5 cellular contexts compared by ENCODE assay signal in genomic region chr19:57812975-57813820, GRCh38. TPM values are rescaled to one million over a fixed set of nuclear protein-coding genes. Genes with fewer than 3 reads are reported as not detected.
DNase-seq lines count a peak whose midpoint lies in the region; ATAC-seq, FAIRE-seq and TF ChIP-seq lines count a peak whose summit lies in the region.
"Not testable (repeated sequence)": the region's sequence is repeated elsewhere in the genome, so short reads cannot be mapped to it uniquely, and the experiment has no call there.

No MANE protein-coding gene starts in this region.

- H3K36me3 ChIP-seq in HEK293 (ENCODE audit: control insufficient read depth in 2 of 2, insufficient read depth in 1 of 2, low read length in 2 of 2) (peaks cover 26 to 32% of the 10 kb centered on the region in 2 experiments), osteoblast (ENCODE audit: insufficient read depth, low read length) (peaks cover 15% of the 10 kb centered on the region)
- not testable (repeated sequence) for H3K36me3 ChIP-seq in GM12878 (ENCODE audit: control insufficient read depth in 2 of 2, insufficient read depth in 2 of 2, low read length in 1 of 2); hepatocyte (replicated peaks; ENCODE audit: insufficient read depth, low read depth)

- peak overlapping the region; percentile 35; the same call in 1 of the 2 replicates for H3K9ac ChIP-seq in GM12878 (ENCODE audit: control insufficient read depth, insufficient read depth, low read length)

- H3K4me3 Mint-ChIP-seq in T-helper 2 cell treated with Interferon-gamma antibody and Interleukin-4, amounts not matched to agents 5 μg/mL and 100 μg/mL, for 36 hours, result peak overlapping the region; percentile 80

- DNase-seq in T-helper 2 cell treated with Interferon-gamma antibody and Interleukin-4, amounts not matched to agents 5 μg/mL and 100 μg/mL, for 36 hours (ENCODE audit: low spot score), result peak; percentile 19
- not testable (repeated sequence) for DNase-seq in GM12878 (ENCODE audit: low read depth, low spot score); hepatocyte (ENCODE audit: low spot score); osteoblast (ENCODE audit: insufficient read length, low spot score, missing footprints)

- H3K4me1 ChIP-seq in HEK293 (ENCODE audit: control insufficient read depth, insufficient read depth, low read length); GM12878 (ENCODE audit: control insufficient read depth, insufficient read depth, low read length); osteoblast (ENCODE audit: insufficient read depth, low read length): not testable (repeated sequence)
- peaks cover 25% of the 10 kb centered on the region for H3K4me1 ChIP-seq in hepatocyte (ENCODE audit: insufficient read depth)

- SMC1A ChIA-PET in GM12878 (lab: Charles Lee; ENCODE audit: uncharacterized antibody, unreplicated experiment), result not testable (repeated sequence)

- 82% methylated on average over 10 of the region's 13 CpGs for WGBS in GM12878 (ENCODE audit: insufficient coverage, insufficient replicate concordance, low lambda C conversion rate, missing lambda C conversion rate)
- WGBS in hepatocyte (ENCODE audit: low lambda C conversion rate, missing lambda C conversion rate), result 74% methylated on average over 11 of the region's 13 CpGs

- H3K9me2 ChIP-seq in hepatocyte (replicated peaks; ENCODE audit: insufficient read depth), result not testable (repeated sequence)

- not testable (repeated sequence) for TF ChIP-seq CTCF in HEK293 (tag by site-specific recombination; IDR thresholded peaks at IDR 0.05); GM12878 (IDR thresholded peaks at IDR 0.05 in 2 of 3, conservative IDR thresholded peaks at IDR 0.05 in 1 of 3; ENCODE audit: control insufficient read depth in 2 of 3, extremely low read depth in 1 of 3, insufficient read depth in 1 of 3, low read depth in 3 of 3, low read length in 3 of 3); hepatocyte (IDR thresholded peaks at IDR 0.05; ENCODE audit: poor library complexity); osteoblast (IDR thresholded peaks at IDR 0.05; ENCODE audit: extremely low read depth, low read depth, low read length)

- H3K9me3 Mint-ChIP-seq in T-helper 2 cell treated with Interferon-gamma antibody and Interleukin-4, amounts not matched to agents 5 μg/mL and 100 μg/mL, for 36 hours, result not testable (repeated sequence)

- H3K4me1 Mint-ChIP-seq in T-helper 2 cell treated with Interferon-gamma antibody and Interleukin-4, amounts not matched to agents 5 μg/mL and 100 μg/mL, for 36 hours (ENCODE audit: low read depth), result peaks cover 27% of the 10 kb centered on the region

- not testable (repeated sequence) for H3K27me3 Mint-ChIP-seq in T-helper 2 cell treated with Interferon-gamma antibody and Interleukin-4, amounts not matched to agents 5 μg/mL and 100 μg/mL, for 36 hours (ENCODE audit: low read depth)

- H3K9me3 ChIP-seq in HEK293 (ENCODE audit: control insufficient read depth, insufficient read depth, low read depth, low read length); GM12878 (replicated peaks; ENCODE audit: control insufficient read depth, insufficient read depth, low read length); hepatocyte (ENCODE audit: low read depth); osteoblast (ENCODE audit: low read depth, low read length): not testable (repeated sequence)

- CTCF ChIA-PET in HEK293 (lab: Yijun Ruan, JAX), result not testable (repeated sequence)
- CTCF ChIA-PET in GM12878 (lab: Yijun Ruan, JAX), result interaction anchor here (0.6 kb wide), 1 partner anchor 9 kb away, joined by 3 read pairs; no protein-coding TSS in a partner anchor

- H3K4me3 ChIP-seq in HEK293 (ENCODE audit: low read depth, low read length), result peak overlapping the region; percentile 87; the same call in 1 of the 2 replicates
- peak overlapping the region; percentile 93; the same call in 1 of the 2 replicates for H3K4me3 ChIP-seq in GM12878
- peak overlapping the region; percentile 70 for H3K4me3 ChIP-seq in hepatocyte
- not testable (repeated sequence) for H3K4me3 ChIP-seq in osteoblast (ENCODE audit: insufficient read depth, low read length)

- POLR2A ChIA-PET in HEK293 (lab: Yijun Ruan, JAX) (interaction anchor here (1.0 to 2.0 kb wide), 3 partner anchors 13 to 32 kb away, joined by 3 to 6 read pairs (median 5); no protein-coding TSS in a partner anchor), GM12878 (lab: Charles Lee) (interaction anchor here (0.5 to 1.2 kb wide), 3 partner anchors 9 to 762 kb away, joined by 3 to 7 read pairs (median 4); partner anchors contain the start of gene ZNF586)

- TF ChIP-seq POLR2A in GM12878 (IDR thresholded peaks at IDR 0.05; ENCODE audit: low read depth, low read length), result not testable (repeated sequence)

- TF ChIP-seq EP300 in GM12878 (IDR thresholded peaks at IDR 0.05; ENCODE audit: borderline replicate concordance in 1 of 2, control insufficient read depth in 1 of 2, low read depth in 2 of 2, low read length in 2 of 2), result not testable (repeated sequence)

- not testable (repeated sequence) for H4K20me1 ChIP-seq in GM12878 (ENCODE audit: control insufficient read depth, insufficient read depth); hepatocyte (ENCODE audit: insufficient read depth, poor library complexity, severe bottlenecking); osteoblast (ENCODE audit: insufficient read depth, low read length)

- not testable (repeated sequence) for H2AFZ ChIP-seq in GM12878 (ENCODE audit: control insufficient read depth, low read depth, low read length); hepatocyte; osteoblast (ENCODE audit: low read length)

- not testable (repeated sequence) for ATAC-seq in GM12878

- in situ Hi-C loops in GM12878 (cut with MboI), result loop anchor here (25.0 kb wide), 1 partner anchor 1676 kb away; the partner anchor contains the start of gene ZNF444

- BruUV-seq in GM12878 (replicated peaks; lab: Mats Ljungman, UMichigan), result not testable (repeated sequence)

- FAIRE-seq in GM12878 (lab: Jason Lieb, UNC), result not testable (repeated sequence)

- H3K79me2 ChIP-seq in GM12878 (ENCODE audit: control insufficient read depth, insufficient read depth, low read length), result peaks cover 17% of the 10 kb centered on the region
- H3K79me2 ChIP-seq in hepatocyte, result peaks cover 50% of the 10 kb centered on the region
- peaks cover 25% of the 10 kb centered on the region for H3K79me2 ChIP-seq in osteoblast (ENCODE audit: insufficient read depth, low read length)

- intact Hi-C loops in GM12878 (cut with micrococcal nuclease; ENCODE audit: unreplicated experiment), result not testable (repeated sequence)

- H3K4me2 ChIP-seq in GM12878 (ENCODE audit: control insufficient read depth, insufficient read depth) (peak overlapping the region; percentile 98), hepatocyte (peak overlapping the region; percentile 76), osteoblast (ENCODE audit: insufficient read depth, low read length) (peak overlapping the region; percentile 75)

- peak overlapping the region; percentile 74 for H3K27ac Mint-ChIP-seq in T-helper 2 cell treated with Interferon-gamma antibody and Interleukin-4, amounts not matched to agents 5 μg/mL and 100 μg/mL, for 36 hours

- RAD21 ChIA-PET in GM12878 (lab: Charles Lee; ENCODE audit: unreplicated experiment), result not testable (repeated sequence)

- H3K27ac ChIP-seq in HEK293 (ENCODE audit: extremely low read depth, low read depth, low read length); osteoblast (ENCODE audit: low read depth, low read length): not testable (repeated sequence)
- peak overlapping the region; percentile 66 for H3K27ac ChIP-seq in GM12878 (ENCODE audit: control insufficient read depth, insufficient read depth)
- H3K27ac ChIP-seq in hepatocyte, result peak overlapping the region; percentile 94

- not testable (repeated sequence) for TF ChIP-seq RAD21 in GM12878 (IDR thresholded peaks at IDR 0.05; ENCODE audit: insufficient read depth, low read depth, low read length)

- H3K36me3 Mint-ChIP-seq in T-helper 2 cell treated with Interferon-gamma antibody and Interleukin-4, amounts not matched to agents 5 μg/mL and 100 μg/mL, for 36 hours (ENCODE audit: low read depth), result peaks cover 38% of the 10 kb centered on the region

- not testable (repeated sequence) for H3K27me3 ChIP-seq in GM12878 (replicated peaks in 1 of 2; ENCODE audit: control insufficient read depth in 2 of 2, insufficient read depth in 2 of 2, low read length in 1 of 2); hepatocyte; osteoblast (ENCODE audit: insufficient read depth, low read length)

RNA-seq across cellular contexts. Expression of gene ZNF552, which starts 1.5 kb away (rescaled TPM):
- total RNA-seq in GM12878 (2013; cell fraction: nucleolus; rRNA removed), result 43.5 and 52.8 TPM in 2 replicates
- total RNA-seq in GM12878 (2014; rRNA removed) (9.9 and 12.4 TPM in 2 replicates), GM12878 (2014; rRNA removed; fragmentation: Illumina TruSeq; extraction: Trizol) (13.3 and 14.8 TPM in 2 replicates), GM12878 (2021) (6.3 and 7.7 TPM in 2 replicates), hepatocyte (25.9 and 26.7 TPM in 2 replicates), osteoblast (5.8 and 5.9 TPM in 2 replicates)
- polyA plus RNA-seq in GM12878 (2011; ENCODE audit: low read depth), result 6.4 TPM
- polyA plus RNA-seq in GM12878 (2011; rRNA removed) (8.8 and 9.9 TPM in 2 replicates), GM12878 (2014; fragmentation: Illumina TruSeq; extraction: Trizol) (10.8 and 10.9 TPM in 2 replicates), GM12878 (2014; fragmentation: Nextera tagmentation; extraction: Ambion mirVana) (1 to 10 TPM; 3.6 to 5.4 TPM), GM12878 (2014; rRNA removed) (7.1 and 7.5 TPM in 2 replicates), GM12878 (2016; fragmentation: Nextera tagmentation; extraction: Ambion mirVana) (1 to 10 TPM; 6.0 to 8.2 TPM), hepatocyte (12.9 and 13.7 TPM in 2 replicates)
- 6.9 and 9.1 TPM in 2 replicates for polyA plus RNA-seq in GM12878 (2011; cell fraction: cytosol; rRNA removed)
- polyA plus RNA-seq in GM12878 (2011; cell fraction: nucleus; rRNA removed), result 10.2 and 13.3 TPM in 2 replicates
- polyA plus RNA-seq in GM12878 (2012), result 7.5 and 7.7 TPM in 2 replicates
- polyA minus RNA-seq in GM12878 (2011; rRNA and poly(A)+ RNA removed), result 18.8 and 24.6 TPM in 2 replicates
- 4.9 and 6.5 TPM in 2 replicates for polyA minus RNA-seq in GM12878 (2011; cell fraction: cytosol; rRNA and poly(A)+ RNA removed)
- 12.8 and 27.7 TPM in 2 replicates for polyA minus RNA-seq in GM12878 (2011; cell fraction: nucleus; rRNA and poly(A)+ RNA removed)

RNA-seq across cellular contexts. Expression of gene ZNF587B, which starts 16.9 kb away (rescaled TPM):
- 93.7 and 97.3 TPM in 2 replicates for total RNA-seq in GM12878 (2013; cell fraction: nucleolus; rRNA removed)
- total RNA-seq in GM12878 (2014; rRNA removed) (25.6 and 26.0 TPM in 2 replicates), GM12878 (2014; rRNA removed; fragmentation: Illumina TruSeq; extraction: Trizol) (33.3 and 33.9 TPM in 2 replicates), GM12878 (2021) (22.5 and 24.7 TPM in 2 replicates), hepatocyte (13.9 and 16.8 TPM in 2 replicates), osteoblast (21.2 and 24.2 TPM in 2 replicates)
- 23.9 TPM for polyA plus RNA-seq in GM12878 (2011; ENCODE audit: low read depth)
- polyA plus RNA-seq in GM12878 (2011; rRNA removed) (15.9 and 19.5 TPM in 2 replicates), GM12878 (2014; fragmentation: Illumina TruSeq; extraction: Trizol) (13.1 and 13.3 TPM in 2 replicates), GM12878 (2014; fragmentation: Nextera tagmentation; extraction: Ambion mirVana) (1 to 10 TPM; 4.1 to 5.5 TPM), GM12878 (2014; rRNA removed) (10.7 and 12.7 TPM in 2 replicates), GM12878 (2016; fragmentation: Nextera tagmentation; extraction: Ambion mirVana) (10 to 100 TPM; 14.5 to 17.7 TPM), hepatocyte (1.8 and 6.4 TPM in 2 replicates)
- polyA plus RNA-seq in GM12878 (2011; cell fraction: cytosol; rRNA removed), result 8.5 and 8.9 TPM in 2 replicates
- 15.5 and 18.9 TPM in 2 replicates for polyA plus RNA-seq in GM12878 (2011; cell fraction: nucleus; rRNA removed)
- 9.5 and 20.1 TPM in 2 replicates for polyA plus RNA-seq in GM12878 (2012)
- polyA minus RNA-seq in GM12878 (2011; rRNA and poly(A)+ RNA removed), result 31.2 and 38.5 TPM in 2 replicates
- polyA minus RNA-seq in GM12878 (2011; cell fraction: cytosol; rRNA and poly(A)+ RNA removed), result 14.4 and 15.3 TPM in 2 replicates
- polyA minus RNA-seq in GM12878 (2011; cell fraction: nucleus; rRNA and poly(A)+ RNA removed), result 9.1 and 16.3 TPM in 2 replicates

RNA-seq across cellular contexts. Expression of gene ZNF587, which starts 36.5 kb away (rescaled TPM):
- total RNA-seq in GM12878 (2013; cell fraction: nucleolus; rRNA removed), result 91.3 and 96.6 TPM in 2 replicates
- total RNA-seq in GM12878 (2014; rRNA removed) (13.1 and 15.2 TPM in 2 replicates), GM12878 (2014; rRNA removed; fragmentation: Illumina TruSeq; extraction: Trizol) (23.4 and 23.8 TPM in 2 replicates), GM12878 (2021) (20.2 and 27.8 TPM in 2 replicates), hepatocyte (36.8 and 60.5 TPM in 2 replicates), osteoblast (21.8 and 26.4 TPM in 2 replicates)
- 10.1 TPM for polyA plus RNA-seq in GM12878 (2011; ENCODE audit: low read depth)
- polyA plus RNA-seq in GM12878 (2011; rRNA removed) (20.1 and 22.2 TPM in 2 replicates), GM12878 (2014; fragmentation: Illumina TruSeq; extraction: Trizol) (16.4 and 17.7 TPM in 2 replicates), GM12878 (2014; fragmentation: Nextera tagmentation; extraction: Ambion mirVana) (1 to 10 TPM; 1.9 to 2.6 TPM), GM12878 (2014; rRNA removed) (14.0 and 15.0 TPM in 2 replicates), GM12878 (2016; fragmentation: Nextera tagmentation; extraction: Ambion mirVana) (1 to 10 TPM; 6.7 to 8.5 TPM), hepatocyte (8.8 and 11.5 TPM in 2 replicates)
- 14.4 and 16.8 TPM in 2 replicates for polyA plus RNA-seq in GM12878 (2011; cell fraction: cytosol; rRNA removed)
- polyA plus RNA-seq in GM12878 (2011; cell fraction: nucleus; rRNA removed), result 26.2 and 31.1 TPM in 2 replicates
- polyA plus RNA-seq in GM12878 (2012), result 11.8 and 13.2 TPM in 2 replicates
- polyA minus RNA-seq in GM12878 (2011; rRNA and poly(A)+ RNA removed), result 17.7 and 28.5 TPM in 2 replicates
- polyA minus RNA-seq in GM12878 (2011; cell fraction: cytosol; rRNA and poly(A)+ RNA removed), result 16.3 and 22.0 TPM in 2 replicates
- polyA minus RNA-seq in GM12878 (2011; cell fraction: nucleus; rRNA and poly(A)+ RNA removed), result 10.5 and 13.7 TPM in 2 replicates

RNA-seq across cellular contexts. Expression of gene ZNF586, which starts 43.7 kb away (rescaled TPM):
- 96.7 and 98.5 TPM in 2 replicates for total RNA-seq in GM12878 (2013; cell fraction: nucleolus; rRNA removed)
- 20.6 and 24.2 TPM in 2 replicates for total RNA-seq in GM12878 (2014; rRNA removed)
- 22.6 and 24.2 TPM in 2 replicates for total RNA-seq in GM12878 (2014; rRNA removed; fragmentation: Illumina TruSeq; extraction: Trizol)
- 16.5 and 19.7 TPM in 2 replicates for total RNA-seq in GM12878 (2021)
- polyA plus RNA-seq in GM12878 (2011; ENCODE audit: low read depth), result 13.3 TPM
- polyA plus RNA-seq in GM12878 (2011; rRNA removed), result 18.4 and 25.4 TPM in 2 replicates
- polyA plus RNA-seq in GM12878 (2011; cell fraction: cytosol; rRNA removed), result 12.3 and 16.2 TPM in 2 replicates
- 15.6 and 15.7 TPM in 2 replicates for polyA plus RNA-seq in GM12878 (2011; cell fraction: nucleus; rRNA removed)
- 14.5 and 16.1 TPM in 2 replicates for polyA plus RNA-seq in GM12878 (2012)
- polyA plus RNA-seq in GM12878 (2014; fragmentation: Illumina TruSeq; extraction: Trizol), result 16.3 and 18.7 TPM in 2 replicates
- polyA plus RNA-seq in GM12878 (2014; fragmentation: Nextera tagmentation; extraction: Ambion mirVana), result 1 to 10 TPM; 3.9 to 5.7 TPM
- polyA plus RNA-seq in GM12878 (2014; rRNA removed), result 13.2 and 13.8 TPM in 2 replicates
- polyA plus RNA-seq in GM12878 (2016; fragmentation: Nextera tagmentation; extraction: Ambion mirVana), result 10 to 100 TPM; 13.6 to 13.8 TPM
- 26.3 and 27.6 TPM in 2 replicates for polyA minus RNA-seq in GM12878 (2011; rRNA and poly(A)+ RNA removed)
- 13.1 and 14.5 TPM in 2 replicates for polyA minus RNA-seq in GM12878 (2011; cell fraction: cytosol; rRNA and poly(A)+ RNA removed)
- 17.0 and 25.0 TPM in 2 replicates for polyA minus RNA-seq in GM12878 (2011; cell fraction: nucleus; rRNA and poly(A)+ RNA removed)
- 11.4 and 22.5 TPM in 2 replicates for total RNA-seq in hepatocyte
- polyA plus RNA-seq in hepatocyte, result 8.0 and 11.2 TPM in 2 replicates
- 19.5 and 21.5 TPM in 2 replicates for total RNA-seq in osteoblast
